ENCODE assay signal across 8 cellular contexts in genomic region chr14:21384494-21384851, GRCh38. TPM values are rescaled to one million over a fixed set of nuclear protein-coding genes. Genes with fewer than 3 reads are reported as not detected.
DNase-seq lines count a peak whose midpoint lies in the region; ATAC-seq and TF ChIP-seq lines count a peak whose summit lies in the region.

No MANE protein-coding gene starts in this region.

- H3K36me3 Mint-ChIP-seq in endothelial cell (ENCODE audit: low read depth, unreplicated experiment) (peaks cover 19% of the 10 kb centered on the region), progenitor cell of endocrine pancreas (ENCODE audit: insufficient read depth) (peaks cover 7% of the 10 kb centered on the region)

- TF ChIP-seq CTCF in endothelial cell (IDR thresholded peaks at IDR 0.05; ENCODE audit: unreplicated experiment) = no peak
- TF ChIP-seq CTCF in progenitor cell of endocrine pancreas (IDR thresholded peaks at IDR 0.05; ENCODE audit: unreplicated experiment) = no peak

- peak; percentile 14 for ATAC-seq in GM21825 (IDR thresholded peaks at IDR 0.05; ENCODE audit: unreplicated experiment)

- no peaks in the 10 kb centered on the region for H3K9me3 Mint-ChIP-seq in endothelial cell (ENCODE audit: unreplicated experiment)
- no peaks in the 10 kb centered on the region for H3K9me3 Mint-ChIP-seq in progenitor cell of endocrine pancreas (ENCODE audit: low read depth)

- DNase-seq in DMS153 (lab: John Stamatoyannopoulos, UW) (peak; percentile 23), DMS153 treated with DMSO at 0.1 percent for 48 hours (lab: John Stamatoyannopoulos, UW; ENCODE audit: unreplicated experiment) (no peak), NOMO-1 treated with DMSO at 0.1 percent for 48 hours (lab: John Stamatoyannopoulos, UW; ENCODE audit: unreplicated experiment) (peak; percentile 41), endothelial cell (ENCODE audit: low spot score) (no peak), progenitor cell of endocrine pancreas (ENCODE audit: low spot score, unreplicated experiment) (no peak), COLO829 (ENCODE audit: low spot score) (no peak), NCI-H2196 treated with DMSO at 0.1 percent for 48 hours (lab: John Stamatoyannopoulos, UW; ENCODE audit: unreplicated experiment) (no peak)

- H3K27me3 Mint-ChIP-seq in endothelial cell (ENCODE audit: unreplicated experiment) = peaks cover 4% of the 10 kb centered on the region
- H3K27me3 Mint-ChIP-seq in progenitor cell of endocrine pancreas = no peaks in the 10 kb centered on the region

- H3K27ac Mint-ChIP-seq in endothelial cell (ENCODE audit: unreplicated experiment) (peak overlapping the region; percentile 100), progenitor cell of endocrine pancreas (peak overlapping the region; percentile 100)

- peak overlapping the region; percentile 99 for H3K4me3 Mint-ChIP-seq in endothelial cell (ENCODE audit: unreplicated experiment)
- peak overlapping the region; percentile 89 for H3K4me3 Mint-ChIP-seq in progenitor cell of endocrine pancreas (ENCODE audit: low read depth)

- H3K4me1 Mint-ChIP-seq in endothelial cell (ENCODE audit: unreplicated experiment) = peaks cover 25% of the 10 kb centered on the region
- H3K4me1 Mint-ChIP-seq in progenitor cell of endocrine pancreas (ENCODE audit: low read depth) = peaks cover 23% of the 10 kb centered on the region

RNA-seq across cellular contexts. Expression of gene SUPT16H, which starts 0.7 kb away (rescaled TPM):
- 84.6 TPM for total RNA-seq in endothelial cell (ENCODE audit: unreplicated experiment)
- total RNA-seq in progenitor cell of endocrine pancreas = 106 and 108 TPM in 2 replicates

Comparison
In these comparisons a context has a peak if more than half of its experiments do, and no peak if none do; other contexts are left out.
1. DNase-seq: peak in DMS153 (single experiment) and NOMO-1 treated with DMSO at 0.1 percent for 48 hours (single experiment); none in DMS153 treated with DMSO at 0.1 percent for 48 hours (single experiment), endothelial cell (single experiment), progenitor cell of endocrine pancreas (single experiment), COLO829 (single experiment) and NCI-H2196 treated with DMSO at 0.1 percent for 48 hours (single experiment).